8 cellular contexts compared by ENCODE assay signal in genomic region chr1:155254228-155254713, GRCh38. TPM values are rescaled to one million over a fixed set of nuclear protein-coding genes. Genes with fewer than 3 reads are reported as not detected.
DNase-seq lines count a peak whose midpoint lies in the region; ATAC-seq, FAIRE-seq and TF ChIP-seq lines count a peak whose summit lies in the region.

No MANE protein-coding gene starts in this region.

- peak; percentile 42 for FAIRE-seq in endothelial cell of umbilical vein (lab: Jason Lieb, UNC)

- peaks cover 6 to 26% (median 8%) of the 10 kb centered on the region in 3 donors for H3K36me3 Mint-ChIP-seq in CD8-positive, alpha-beta memory T cell

- dilution Hi-C loops in endothelial cell of umbilical vein (cut with MboI; ENCODE audit: extremely low pct_ligation_motif_present, low sequenced_read_pairs), result no loop called here

- no peak for TF ChIP-seq CTCF in PC-3 (conservative IDR thresholded peaks at IDR 0.05; ENCODE audit: low read depth, low read length)
- no peak for TF ChIP-seq CTCF in endothelial cell of umbilical vein (IDR thresholded peaks at IDR 0.05; ENCODE audit: extremely low read depth in 1 of 2, insufficient read depth in 1 of 2, low read depth in 1 of 2, low read length in 2 of 2)
- no peak for TF ChIP-seq CTCF in ovary (IDR thresholded peaks at IDR 0.05)

- H3K9ac ChIP-seq in PC-3 (ENCODE audit: low read length) (peak overlapping the region; percentile 61), endothelial cell of umbilical vein (replicated peaks; ENCODE audit: extremely low read depth, insufficient read depth, low read length) (peak overlapping the region; percentile 77)

- POLR2A ChIA-PET in CD8-positive, alpha-beta memory T cell (lab: Charles Lee), result interaction anchor here (0.6 kb wide), 1 partner anchor 62 kb away, joined by 6 read pairs; no protein-coding TSS in a partner anchor
- POLR2A ChIA-PET in PC-3 (lab: Charles Lee; ENCODE audit: unreplicated experiment), result no interaction called here
- POLR2A ChIA-PET in endothelial cell of umbilical vein (lab: Charles Lee), result no interaction called here

- WGBS in ovary, 3 donors, result 11 to 14% (median 12%) methylated on average over 8 to 12 of the region's 12 CpGs

- no peak for TF ChIP-seq EP300 in ovary (IDR thresholded peaks at IDR 0.05)

- peaks cover 11% of the 10 kb centered on the region for H3K36me3 ChIP-seq in CD8-positive, alpha-beta memory T cell (ENCODE audit: insufficient read depth, low read length)
- H3K36me3 ChIP-seq in PC-3 (ENCODE audit: low read depth, low read length) (peaks cover 3% of the 10 kb centered on the region; the same call in 1 of the 2 replicates), endothelial cell of umbilical vein (ENCODE audit: control insufficient read depth in 2 of 2, extremely low read depth in 1 of 2, insufficient read depth in 2 of 2, low read length in 2 of 2) (peaks cover 3 to 8% of the 10 kb centered on the region in 2 experiments), ovary (no peaks in the 10 kb centered on the region)

- no peaks in the 10 kb centered on the region for H4K20me1 ChIP-seq in PC-3 (ENCODE audit: low read length)
- H4K20me1 ChIP-seq in endothelial cell of umbilical vein (replicated peaks; ENCODE audit: control insufficient read depth, extremely low read depth, insufficient read depth, low read length), result no peaks in the 10 kb centered on the region

- H3F3A ChIP-seq in PC-3 (ENCODE audit: low read length, unreplicated experiment), result no peaks in the 10 kb centered on the region

- H3K4me2 ChIP-seq in PC-3 (ENCODE audit: low read length), result peak overlapping the region; percentile 100
- peak overlapping the region; percentile 76 for H3K4me2 ChIP-seq in endothelial cell of umbilical vein (ENCODE audit: insufficient read depth, low read length)

- H3K9me2 ChIP-seq in PC-3 (replicated peaks; ENCODE audit: low read length), result no peaks in the 10 kb centered on the region

- no peaks in the 10 kb centered on the region for H3K9me1 ChIP-seq in endothelial cell of umbilical vein (replicated peaks; ENCODE audit: control insufficient read depth, extremely low read depth, insufficient read depth, low read length)

- H3K79me2 ChIP-seq in PC-3 (ENCODE audit: low read length) (peaks cover 21% of the 10 kb centered on the region), endothelial cell of umbilical vein (ENCODE audit: control insufficient read depth, insufficient read depth, low read length) (peaks cover 9% of the 10 kb centered on the region)

- H3K27me3 ChIP-seq in CD8-positive, alpha-beta memory T cell (ENCODE audit: insufficient read depth, low read length, poor library complexity, severe bottlenecking), result no peaks in the 10 kb centered on the region
- H3K27me3 ChIP-seq in PC-3 (ENCODE audit: low read length) (no peaks in the 10 kb centered on the region), endothelial cell of umbilical vein (ENCODE audit: control insufficient read depth in 2 of 2, insufficient read depth in 2 of 2, low read length in 2 of 2) (no peaks in the 10 kb centered on the region), ovary (no peaks in the 10 kb centered on the region)

- H3K4me1 Mint-ChIP-seq in CD8-positive, alpha-beta memory T cell, result peaks cover 26 to 39% (median 38%) of the 10 kb centered on the region in 3 donors

- ATAC-seq in PC-3 (peak; percentile 4), HG02798 (IDR thresholded peaks at IDR 0.05; ENCODE audit: poor library complexity, unreplicated experiment) (no peak)

- H2AFZ ChIP-seq in PC-3 (ENCODE audit: low read length) (peak overlapping the region; percentile 78), endothelial cell of umbilical vein (ENCODE audit: low read depth, low read length) (peak overlapping the region; percentile 80)

- H3K27ac ChIP-seq in CD8-positive, alpha-beta memory T cell (ENCODE audit: low read depth, low read length), result peak overlapping the region; percentile 51
- H3K27ac ChIP-seq in PC-3 (ENCODE audit: low read length) (peak overlapping the region; percentile 33), endothelial cell of umbilical vein (ENCODE audit: insufficient read depth, low read depth, low read length) (no peak overlapping the region), ovary (peak overlapping the region; percentile 94 to 99)

- intact Hi-C loops in PC-3 (cut with micrococcal nuclease), result no loop called here
- intact Hi-C loops in endothelial cell of umbilical vein (cut with micrococcal nuclease), result loop anchor here (2.0 to 10.0 kb wide), 2 partner anchors 19 to 311 kb away; partner anchors contain the start of genes ASH1L and CLK2
- intact Hi-C loops in ovary (cut with DNase I), result loop anchor here in 3 of 4 donors (5.0 to 10.0 kb wide), 3 partner anchors 68 to 338 kb away; partner anchors contain the start of gene RUSC1 (in 2 of the 3)

- no peaks in the 10 kb centered on the region for H3K9me3 ChIP-seq in CD8-positive, alpha-beta memory T cell (ENCODE audit: low read length)
- no peaks in the 10 kb centered on the region for H3K9me3 ChIP-seq in PC-3 (ENCODE audit: low read length)
- H3K9me3 ChIP-seq in endothelial cell of umbilical vein (replicated peaks; ENCODE audit: control insufficient read depth, insufficient read depth, low read length), result no peaks in the 10 kb centered on the region
- no peaks in the 10 kb centered on the region for H3K9me3 ChIP-seq in ovary

- no peaks in the 10 kb centered on the region for H3K9me3 Mint-ChIP-seq in CD8-positive, alpha-beta memory T cell

- no TSS peak for BruUV-seq in PC-3 (replicated peaks; lab: Mats Ljungman, UMichigan)
- no TSS peak for BruUV-seq in endothelial cell of umbilical vein (replicated peaks; lab: Mats Ljungman, UMichigan)

- H3K4me3 Mint-ChIP-seq in CD8-positive, alpha-beta memory T cell, result peak overlapping the region; percentile 44 to 91 (median 77)

- H3K4me1 ChIP-seq in CD8-positive, alpha-beta memory T cell (ENCODE audit: insufficient read depth, low read length), result peaks cover 7% of the 10 kb centered on the region
- H3K4me1 ChIP-seq in PC-3 (ENCODE audit: insufficient read depth, low read length) (peaks cover 22% of the 10 kb centered on the region), endothelial cell of umbilical vein (ENCODE audit: control insufficient read depth, extremely low read depth, insufficient read depth, low read length) (peaks cover 29% of the 10 kb centered on the region), ovary (ENCODE audit: insufficient read depth) (peaks cover 7% of the 10 kb centered on the region)

- TF ChIP-seq POLR2A in endothelial cell of umbilical vein (IDR thresholded peaks at IDR 0.05; ENCODE audit: low read depth, low read length) (no peak), ovary (IDR thresholded peaks at IDR 0.05) (no peak), erythroblast (IDR thresholded peaks at IDR 0.05; ENCODE audit: low read length) (no peak)

- no peaks in the 10 kb centered on the region for H3K27me3 Mint-ChIP-seq in CD8-positive, alpha-beta memory T cell

- CTCF ChIA-PET in CD8-positive, alpha-beta memory T cell (lab: Charles Lee), result interaction anchor here (7.1 kb wide), 1 partner anchor 6 kb away, joined by 79 read pairs; the partner anchor contains the start of gene SCAMP3
- CTCF ChIA-PET in PC-3 (lab: Charles Lee) (no interaction called here), endothelial cell of umbilical vein (lab: Charles Lee) (no interaction called here)

- DNase-seq in CD8-positive, alpha-beta memory T cell, result no peak
- DNase-seq in PC-3 (no peak), endothelial cell of umbilical vein (ENCODE audit: low read depth, low spot score) (no peak), ovary (peak in 1 of 5 donors; percentile 56), erythroblast (lab: John Stamatoyannopoulos, UW) (no peak), NCI-H524 treated with DMSO at 0.1 percent for 48 hours (lab: John Stamatoyannopoulos, UW) (no peak)
- no peak for DNase-seq in stimulated activated CD4-positive, alpha-beta T cell treated with anti-CD3 and anti-CD28 coated beads, Interleukin-2, amount 100 ng/mL, for 48 hours

- peak overlapping the region in 6 of 8 donors; percentile 38 to 80 (median 70) for H3K27ac Mint-ChIP-seq in CD8-positive, alpha-beta memory T cell

- H3K4me3 ChIP-seq in CD8-positive, alpha-beta memory T cell (ENCODE audit: low read length), result no peak overlapping the region
- H3K4me3 ChIP-seq in PC-3 (ENCODE audit: low read length) (peak overlapping the region; percentile 87), endothelial cell of umbilical vein (replicated peaks in 1 of 3; ENCODE audit: insufficient read depth in 1 of 3, low read depth in 1 of 3, low read length in 3 of 3) (peak overlapping the region; percentile 29 to 77 (median 57)), ovary (peak overlapping the region; percentile 73)

RNA-seq across cellular contexts. Expression of gene ENTREP3, which starts 1.0 kb away (rescaled TPM):
- 10 to 100 TPM; 39.1 to 41.5 TPM for total RNA-seq in CD8-positive, alpha-beta memory T cell
- polyA plus RNA-seq in CD8-positive, alpha-beta memory T cell, result 1.7 TPM
- total RNA-seq in PC-3 (2014; rRNA removed), result 30.9 and 54.7 TPM in 2 replicates
- total RNA-seq in endothelial cell of umbilical vein, result 61.8 and 62.7 TPM in 2 replicates
- polyA plus RNA-seq in endothelial cell of umbilical vein, result 26.6 and 27.4 TPM in 2 replicates
- polyA plus RNA-seq in endothelial cell of umbilical vein (2011; cell fraction: cytosol; rRNA removed), result 20.3 and 26.1 TPM in 2 replicates
- 23.2 and 24.1 TPM in 2 replicates for polyA plus RNA-seq in endothelial cell of umbilical vein (2011; cell fraction: nucleus; rRNA removed)
- polyA plus RNA-seq in endothelial cell of umbilical vein (2012), result 36.0 and 43.1 TPM in 2 replicates
- 12.0 and 12.6 TPM in 2 replicates for polyA minus RNA-seq in endothelial cell of umbilical vein
- 15.0 TPM for polyA minus RNA-seq in endothelial cell of umbilical vein (2011; cell fraction: cytosol; rRNA and poly(A)+ RNA removed)
- 7.2 and 7.4 TPM in 2 replicates for polyA minus RNA-seq in endothelial cell of umbilical vein (2011; cell fraction: nucleus; rRNA and poly(A)+ RNA removed)
- 10 to 100 TPM; 10.8 to 22.4 (median 20.2) TPM for total RNA-seq in ovary
- polyA plus RNA-seq in ovary, result 10 to 100 TPM in 1 of 2 donors, 1 to 10 TPM in 1; 9.3 to 11.8 TPM

RNA-seq across cellular contexts. Expression of gene SCAMP3, which starts 7.9 kb away (rescaled TPM):
- 100 to 1,000 TPM; 152 to 158 TPM for total RNA-seq in CD8-positive, alpha-beta memory T cell
- 179 TPM for polyA plus RNA-seq in CD8-positive, alpha-beta memory T cell
- total RNA-seq in PC-3 (2014; rRNA removed) (218 and 219 TPM in 2 replicates), endothelial cell of umbilical vein (80.1 and 80.8 TPM in 2 replicates), ovary (10 to 100 TPM; 27.1 to 63.0 (median 40.7) TPM)
- polyA plus RNA-seq in endothelial cell of umbilical vein (306 and 342 TPM in 2 replicates), ovary (10 to 100 TPM; 40.9 to 46.6 TPM)
- polyA plus RNA-seq in endothelial cell of umbilical vein (2011; cell fraction: cytosol; rRNA removed), result 157 and 171 TPM in 2 replicates
- polyA plus RNA-seq in endothelial cell of umbilical vein (2011; cell fraction: nucleus; rRNA removed), result 76.5 and 78.5 TPM in 2 replicates
- 76.7 and 82.9 TPM in 2 replicates for polyA plus RNA-seq in endothelial cell of umbilical vein (2012)
- polyA minus RNA-seq in endothelial cell of umbilical vein, result 125 and 131 TPM in 2 replicates
- polyA minus RNA-seq in endothelial cell of umbilical vein (2011; cell fraction: cytosol; rRNA and poly(A)+ RNA removed), result 87.9 TPM
- 22.5 and 23.7 TPM in 2 replicates for polyA minus RNA-seq in endothelial cell of umbilical vein (2011; cell fraction: nucleus; rRNA and poly(A)+ RNA removed)

RNA-seq across cellular contexts. Expression of gene CLK2, which starts 19.0 kb away (rescaled TPM):
- total RNA-seq in CD8-positive, alpha-beta memory T cell, result 10 to 100 TPM; 78.3 to 79.8 TPM
- polyA plus RNA-seq in CD8-positive, alpha-beta memory T cell, result 20.2 TPM
- total RNA-seq in PC-3 (2014; rRNA removed) (44.5 and 49.9 TPM in 2 replicates), endothelial cell of umbilical vein (61.7 and 69.1 TPM in 2 replicates), ovary (10 to 100 TPM; 37.9 to 60.9 (median 50.1) TPM)
- polyA plus RNA-seq in endothelial cell of umbilical vein (80.9 and 84.8 TPM in 2 replicates), ovary (10 to 100 TPM; 46.4 to 51.3 TPM)
- 24.4 and 27.0 TPM in 2 replicates for polyA plus RNA-seq in endothelial cell of umbilical vein (2011; cell fraction: cytosol; rRNA removed)
- 560 and 582 TPM in 2 replicates for polyA plus RNA-seq in endothelial cell of umbilical vein (2011; cell fraction: nucleus; rRNA removed)
- 32.4 and 34.0 TPM in 2 replicates for polyA plus RNA-seq in endothelial cell of umbilical vein (2012)
- 83.6 and 98.2 TPM in 2 replicates for polyA minus RNA-seq in endothelial cell of umbilical vein
- polyA minus RNA-seq in endothelial cell of umbilical vein (2011; cell fraction: cytosol; rRNA and poly(A)+ RNA removed), result 24.1 TPM
- 100 and 109 TPM in 2 replicates for polyA minus RNA-seq in endothelial cell of umbilical vein (2011; cell fraction: nucleus; rRNA and poly(A)+ RNA removed)

RNA-seq across cellular contexts. Expression of gene HCN3, which starts 23.0 kb away (rescaled TPM):
- total RNA-seq in CD8-positive, alpha-beta memory T cell, result 1 to 10 TPM; 3.2 to 3.7 TPM
- 0.18 TPM for polyA plus RNA-seq in CD8-positive, alpha-beta memory T cell
- total RNA-seq in PC-3 (2014; rRNA removed), result 1.8 and 1.9 TPM in 2 replicates
- 1.8 and 3.3 TPM in 2 replicates for total RNA-seq in endothelial cell of umbilical vein
- polyA plus RNA-seq in endothelial cell of umbilical vein, result 4.1 and 4.6 TPM in 2 replicates
- polyA plus RNA-seq in endothelial cell of umbilical vein (2011; cell fraction: cytosol; rRNA removed), result 1.3 and 2.7 TPM in 2 replicates
- polyA plus RNA-seq in endothelial cell of umbilical vein (2011; cell fraction: nucleus; rRNA removed), result 19.7 and 30.1 TPM in 2 replicates
- polyA plus RNA-seq in endothelial cell of umbilical vein (2012), result 1.5 and 1.6 TPM in 2 replicates
- 2.8 and 4.9 TPM in 2 replicates for polyA minus RNA-seq in endothelial cell of umbilical vein
- 4.5 TPM for polyA minus RNA-seq in endothelial cell of umbilical vein (2011; cell fraction: cytosol; rRNA and poly(A)+ RNA removed)
- polyA minus RNA-seq in endothelial cell of umbilical vein (2011; cell fraction: nucleus; rRNA and poly(A)+ RNA removed), result 3.3 and 3.5 TPM in 2 replicates
- 1 to 10 TPM in 6 of 7 donors, under 1 TPM in 1; 0.69 to 7.1 (median 4.4) TPM for total RNA-seq in ovary
- 1 to 10 TPM; 2.5 to 2.9 TPM for polyA plus RNA-seq in ovary

RNA-seq across cellular contexts. Expression of gene MTX1, which starts 45.8 kb away (rescaled TPM):
- 10 to 100 TPM; 67.6 to 73.2 TPM for total RNA-seq in CD8-positive, alpha-beta memory T cell
- polyA plus RNA-seq in CD8-positive, alpha-beta memory T cell, result 43.7 TPM
- total RNA-seq in PC-3 (2014; rRNA removed), result 141 and 152 TPM in 2 replicates
- total RNA-seq in endothelial cell of umbilical vein, result 49.1 and 53.0 TPM in 2 replicates
- 109 and 137 TPM in 2 replicates for polyA plus RNA-seq in endothelial cell of umbilical vein
- polyA plus RNA-seq in endothelial cell of umbilical vein (2011; cell fraction: cytosol; rRNA removed), result 83.3 and 90.2 TPM in 2 replicates
- 45.5 and 50.8 TPM in 2 replicates for polyA plus RNA-seq in endothelial cell of umbilical vein (2011; cell fraction: nucleus; rRNA removed)
- polyA plus RNA-seq in endothelial cell of umbilical vein (2012), result 56.9 and 61.7 TPM in 2 replicates
- polyA minus RNA-seq in endothelial cell of umbilical vein, result 44.4 and 56.0 TPM in 2 replicates
- 63.1 TPM for polyA minus RNA-seq in endothelial cell of umbilical vein (2011; cell fraction: cytosol; rRNA and poly(A)+ RNA removed)
- 14.8 and 20.2 TPM in 2 replicates for polyA minus RNA-seq in endothelial cell of umbilical vein (2011; cell fraction: nucleus; rRNA and poly(A)+ RNA removed)
- 10 to 100 TPM; 18.5 to 33.4 (median 27.7) TPM for total RNA-seq in ovary
- 10 to 100 TPM; 15.6 to 35.4 TPM for polyA plus RNA-seq in ovary
